In the genomic region with DNA sequence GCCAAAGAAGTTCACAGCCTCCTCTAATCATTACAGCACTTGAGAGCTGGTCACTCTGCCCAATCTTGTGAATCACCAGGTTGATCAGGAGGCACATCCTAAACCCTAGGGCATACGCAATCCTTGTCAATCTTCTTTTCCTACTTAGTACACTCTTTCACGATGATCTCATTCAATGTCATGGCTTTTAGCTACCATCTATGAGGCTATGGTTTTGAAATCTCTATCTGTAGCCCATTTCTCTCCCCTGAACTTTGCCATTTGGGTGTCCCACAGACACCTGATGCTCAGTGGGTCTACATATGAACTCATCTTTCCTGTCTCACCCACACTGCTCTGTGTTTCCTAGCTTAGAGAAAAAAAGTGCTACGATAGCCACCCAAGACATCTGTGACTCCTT, we compare ENCODE assay signal across 10 cellular contexts. TPM values are rescaled to one million over a fixed set of nuclear protein-coding genes. Genes with fewer than 3 reads are reported as not detected.
A peak's percentile ranks its signal among the peaks of the same experiment; 100 is the strongest.
DNase-seq lines count a peak whose midpoint lies in the region; ATAC-seq, FAIRE-seq and TF ChIP-seq lines count a peak whose summit lies in the region.
"Had no signal": no experiment of that assay in that cellular context is flagged by ENCODE, and none has a peak within 500 bp of the region (broad histone marks: within the 10 kb centered on the region; RNA-seq: fewer than 3 reads in every experiment).

No MANE protein-coding gene starts in this region.

- FAIRE-seq in RCC 7860 (lab: Jason Lieb, UNC): peak; percentile 88

- H3K4me3 Mint-ChIP-seq in activated naive CD4-positive, alpha-beta T cell treated with anti-CD3 and anti-CD28 coated beads, Interleukin-2, amount 50 U/mL, for 24 hours: peak overlapping the region; percentile 0
- H3K4me3 Mint-ChIP-seq in activated naive CD4-positive, alpha-beta T cell treated with anti-CD3 and anti-CD28 coated beads, Interleukin-2, amount 10 ng/mL, durations not matched to agents 7 days and 5 days: no peak overlapping the region
- peak overlapping the region; percentile 7 for H3K4me3 Mint-ChIP-seq in type B pancreatic cell

- H3K4me3 ChIP-seq in epithelial cell of proximal tubule (ENCODE audit: low read depth, low read length): no peak overlapping the region
- H3K4me3 ChIP-seq: adrenal gland had no signal

- no peak for DNase-seq in activated naive CD4-positive, alpha-beta T cell treated with anti-CD3 and anti-CD28 coated beads, Interleukin-2, amount 10 ng/mL, durations not matched to agents 7 days and 5 days
- DNase-seq in RCC 7860 (ENCODE audit: low spot score) (peak; percentile 87), epithelial cell of proximal tubule (ENCODE audit: low read depth) (peak; percentile 94), type B pancreatic cell (ENCODE audit: extremely low spot score, unreplicated experiment) (no peak), left lobe of liver (ENCODE audit: low spot score) (no peak)
- DNase-seq in activated CD8-positive, alpha-beta memory T cell treated with anti-CD3 and anti-CD28 coated beads, Interleukin-2, amount 50 U/mL, for 4 hours: no peak
- DNase-seq: adrenal gland; stimulated activated CD4-positive, alpha-beta T cell treated with anti-CD3 and anti-CD28 coated beads, Interleukin-12 subunit alpha, Interleukin-12 subunit beta, amount 100 ng/mL, for 4 hours had no signal

- H3K36me3 Mint-ChIP-seq in activated naive CD4-positive, alpha-beta T cell treated with anti-CD3 and anti-CD28 coated beads, Interleukin-2, amount 50 U/mL, for 24 hours: peaks cover 2% of the 10 kb centered on the region
- peaks cover 10% of the 10 kb centered on the region for H3K36me3 Mint-ChIP-seq in activated naive CD4-positive, alpha-beta T cell treated with anti-CD3 and anti-CD28 coated beads, Interleukin-2, amount 10 ng/mL, durations not matched to agents 7 days and 5 days
- peaks cover 3% of the 10 kb centered on the region for H3K36me3 Mint-ChIP-seq in type B pancreatic cell

- TF ChIP-seq CTCF in epithelial cell of proximal tubule (conservative IDR thresholded peaks at IDR 0.05; ENCODE audit: low read depth, low read length) (no peak), type B pancreatic cell (conservative IDR thresholded peaks at IDR 0.05) (no peak)

- H3K4me1 Mint-ChIP-seq in activated naive CD4-positive, alpha-beta T cell treated with anti-CD3 and anti-CD28 coated beads, Interleukin-2, amount 50 U/mL, for 24 hours: peaks cover 35% of the 10 kb centered on the region
- H3K4me1 Mint-ChIP-seq in activated naive CD4-positive, alpha-beta T cell treated with anti-CD3 and anti-CD28 coated beads, Interleukin-2, amount 10 ng/mL, durations not matched to agents 7 days and 5 days: peaks cover 25% of the 10 kb centered on the region
- H3K4me1 Mint-ChIP-seq in type B pancreatic cell (ENCODE audit: unreplicated experiment): peaks cover 16% of the 10 kb centered on the region

- ATAC-seq in left lobe of liver (no peak), HG02970 (IDR thresholded peaks at IDR 0.05; ENCODE audit: low FRiP score, unreplicated experiment) (no peak)

- H3K27me3 Mint-ChIP-seq in activated naive CD4-positive, alpha-beta T cell treated with anti-CD3 and anti-CD28 coated beads, Interleukin-2, amount 50 U/mL, for 24 hours: no peaks in the 10 kb centered on the region
- H3K27me3 Mint-ChIP-seq in activated naive CD4-positive, alpha-beta T cell treated with anti-CD3 and anti-CD28 coated beads, Interleukin-2, amount 10 ng/mL, durations not matched to agents 7 days and 5 days: peaks cover 5% of the 10 kb centered on the region
- H3K27me3 Mint-ChIP-seq in type B pancreatic cell: no peaks in the 10 kb centered on the region

- CTCF ChIA-PET in activated naive CD4-positive, alpha-beta T cell treated with anti-CD3 and anti-CD28 coated beads, Interleukin-2, amount 10 ng/mL, durations not matched to agents 7 days and 5 days (lab: Charles Lee): interaction anchor here (0.6 to 1.5 kb wide), 2 partner anchors 33 to 135 kb away, joined by 3 to 5 read pairs; no protein-coding TSS in a partner anchor

- peak overlapping the region; percentile 26 for H3K27ac Mint-ChIP-seq in activated naive CD4-positive, alpha-beta T cell treated with anti-CD3 and anti-CD28 coated beads, Interleukin-2, amount 50 U/mL, for 24 hours
- H3K27ac Mint-ChIP-seq in activated naive CD4-positive, alpha-beta T cell treated with anti-CD3 and anti-CD28 coated beads, Interleukin-2, amount 10 ng/mL, durations not matched to agents 7 days and 5 days: no peak overlapping the region
- peak overlapping the region; percentile 29 for H3K27ac Mint-ChIP-seq in type B pancreatic cell

- H3K9me3 Mint-ChIP-seq in activated naive CD4-positive, alpha-beta T cell treated with anti-CD3 and anti-CD28 coated beads, Interleukin-2, amount 50 U/mL, for 24 hours: no peaks in the 10 kb centered on the region
- no peaks in the 10 kb centered on the region for H3K9me3 Mint-ChIP-seq in activated naive CD4-positive, alpha-beta T cell treated with anti-CD3 and anti-CD28 coated beads, Interleukin-2, amount 10 ng/mL, durations not matched to agents 7 days and 5 days
- H3K9me3 Mint-ChIP-seq in type B pancreatic cell: peaks cover 4% of the 10 kb centered on the region

RNA-seq across cellular contexts. Expression of a gene that starts 1.9 kb away (rescaled TPM):
- 9.6 and 25.1 TPM in 2 replicates for total RNA-seq in epithelial cell of proximal tubule
- total RNA-seq in type B pancreatic cell (ENCODE audit: low replicate concordance): 12.4 and 17.8 TPM in 2 replicates
- total RNA-seq in left lobe of liver: 16.3 TPM

RNA-seq across cellular contexts. Expression of a gene that starts 42.6 kb away (rescaled TPM):
- total RNA-seq in epithelial cell of proximal tubule (25.9 and 35.9 TPM in 2 replicates), type B pancreatic cell (ENCODE audit: low replicate concordance) (40.3 and 50.3 TPM in 2 replicates), left lobe of liver (23.5 TPM)

Comparison
In these comparisons a context has a peak if more than half of its experiments do, and no peak if none do; other contexts are left out.
1. DNase-seq: peak in RCC 7860 (single experiment) and epithelial cell of proximal tubule (single experiment); none in activated naive CD4-positive, alpha-beta T cell treated with anti-CD3 and anti-CD28 coated beads, Interleukin-2, amount 10 ng/mL, durations not matched to agents 7 days and 5 days (single experiment), type B pancreatic cell (single experiment), activated CD8-positive, alpha-beta memory T cell treated with anti-CD3 and anti-CD28 coated beads, Interleukin-2, amount 50 U/mL, for 4 hours (single experiment) and left lobe of liver (single experiment).